2 cellular contexts compared by ENCODE assay signal in the genomic region with DNA sequence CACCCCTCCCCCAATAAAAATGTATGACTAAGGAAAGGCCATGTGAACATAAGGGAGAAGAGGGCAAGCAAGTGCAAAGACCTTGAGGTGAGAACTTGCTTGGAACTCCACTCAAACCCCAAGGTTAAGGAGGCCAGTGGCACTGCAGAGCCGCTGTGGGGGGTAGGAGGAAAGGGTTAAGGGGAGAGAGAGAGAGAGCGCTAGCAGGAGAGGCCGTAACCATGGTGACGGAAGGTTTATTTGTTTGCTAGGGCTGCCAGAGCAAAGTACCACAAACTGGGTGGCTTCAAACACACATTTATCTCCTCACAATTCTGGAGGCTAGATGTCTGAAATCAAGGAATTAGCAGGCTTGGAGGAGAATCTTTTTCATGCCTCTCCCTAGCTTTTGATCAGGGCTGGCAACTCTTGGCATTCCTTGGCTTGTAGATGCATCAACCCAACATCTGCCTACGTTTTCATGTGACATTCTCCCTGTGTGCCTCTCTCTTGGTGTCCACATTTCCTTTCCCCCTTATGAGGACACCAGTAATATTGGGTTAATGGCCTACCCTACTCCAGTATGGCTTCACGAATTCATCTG.
TF ChIP-seq lines count a peak whose summit lies in the region.

No MANE protein-coding gene starts in this region.

TF ChIP-seq in K562, 482 proteins besides CTCF, POLR2A, EP300 and RAD21:
- TF ChIP-seq CHD2 (IDR thresholded peaks at IDR 0.05; ENCODE audit: low read depth, low read length) (no peak), RFX1 (IDR thresholded peaks at IDR 0.05) (peak; percentile 85)
TF ChIP-seq in K562: peak in this region for 1.

TF ChIP-seq in liver, 16 proteins besides CTCF, POLR2A, EP300 and RAD21:
- peak; percentile 15 to 38 for TF ChIP-seq HNF4A (conservative IDR thresholded peaks at IDR 0.05)
- TF ChIP-seq RXRA (IDR thresholded peaks at IDR 0.05) = no peak
- peak; percentile 14 for TF ChIP-seq SP1 (IDR thresholded peaks at IDR 0.05)
TF ChIP-seq in liver: peak in this region for 2.
